In the genomic region with DNA sequence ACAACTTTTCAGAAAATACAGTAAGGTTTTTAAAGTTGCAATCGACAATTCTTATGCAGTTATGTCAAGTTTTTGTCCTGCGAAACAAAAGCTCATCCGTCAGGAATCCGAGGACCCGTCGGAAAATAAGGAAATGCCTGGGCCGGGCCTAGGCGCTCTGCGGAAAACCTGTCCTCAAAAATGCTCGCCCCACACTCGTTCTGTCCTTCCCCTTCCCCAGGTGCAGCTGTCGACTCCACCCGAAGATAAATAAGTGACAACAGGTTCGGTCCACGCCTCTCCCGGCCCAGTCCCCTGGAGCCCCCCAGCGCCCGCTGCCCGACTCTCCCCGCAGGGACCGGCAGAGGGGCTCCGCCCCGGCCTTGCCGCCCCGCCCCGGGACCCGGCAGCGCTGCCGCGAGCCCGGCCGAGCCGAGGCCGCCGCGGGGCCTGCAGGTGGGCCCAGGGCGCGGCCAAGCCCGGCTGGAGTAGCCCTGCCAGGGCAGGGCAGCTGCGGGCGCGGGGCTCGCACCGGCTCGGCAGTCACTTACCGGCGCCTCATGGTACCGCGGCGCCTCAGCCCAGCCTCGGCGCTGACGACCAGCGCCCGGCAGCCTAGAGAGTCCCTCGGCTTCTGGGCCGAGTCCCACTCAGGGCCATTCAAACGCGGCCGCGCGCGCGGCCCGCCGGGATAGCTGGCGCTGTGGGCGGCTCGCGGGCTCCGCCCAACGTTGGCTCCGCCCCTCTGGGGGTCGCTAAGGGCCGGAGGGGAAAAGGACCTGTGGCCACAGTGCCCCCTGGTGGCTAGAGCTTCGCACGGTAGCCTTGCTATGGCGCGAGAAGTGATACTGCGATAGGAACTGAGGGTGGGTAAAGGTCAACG, we compare ENCODE assay signal across 8 cellular contexts.
A peak's percentile ranks its signal among the peaks of the same experiment; 100 is the strongest.
DNase-seq lines count a peak whose midpoint lies in the region; ATAC-seq and TF ChIP-seq lines count a peak whose summit lies in the region.

KATNBL1 (minus strand) TSS at position 676 of the 862 bp plus-strand sequence. CDS start 46,420 bp downstream, outside the sequence.

- peak; percentile 94 for ATAC-seq in HG03460 (IDR thresholded peaks at IDR 0.05; ENCODE audit: unreplicated experiment)

- TF ChIP-seq CTCF in coronary artery (IDR thresholded peaks at IDR 0.05): peak; percentile 97

- DNase-seq in C1 segment of cervical spinal cord (lab: John Stamatoyannopoulos, UW) (peak; percentile 26 to 97 (median 90)), GM19240 (ENCODE audit: insufficient read length, low spot score) (peak; percentile 85), NCI-H524 treated with DMSO at 0.1 percent for 48 hours (lab: John Stamatoyannopoulos, UW) (peak; percentile 61), coronary artery (ENCODE audit: low spot score) (peak; percentile 95), left kidney (ENCODE audit: low read depth, low spot score) (peak; percentile 99)
- peak; percentile 95 to 97 for DNase-seq in activated CD4-positive, alpha-beta T cell treated with anti-CD3 and anti-CD28 coated beads for 4 hours
- DNase-seq in stimulated activated CD4-positive, alpha-beta T cell treated with anti-CD3 and anti-CD28 coated beads, Interleukin-2, amount 100 ng/mL, for 24 hours: peak; percentile 99

- H3K4me3 ChIP-seq in coronary artery: peak within 1 kb of the TSS; percentile 82

- H3K27ac ChIP-seq in coronary artery: peak within 1 kb of the TSS; percentile 79 to 93

Comparison
In these comparisons a context has a peak if more than half of its experiments do, and no peak if none do; other contexts are left out.
1. Peak in every context shown above with its lines: DNase-seq, ATAC-seq, H3K4me3 ChIP-seq and H3K27ac ChIP-seq.